Comparison of ENCODE assay signal across 24 cellular contexts in the genomic region with DNA sequence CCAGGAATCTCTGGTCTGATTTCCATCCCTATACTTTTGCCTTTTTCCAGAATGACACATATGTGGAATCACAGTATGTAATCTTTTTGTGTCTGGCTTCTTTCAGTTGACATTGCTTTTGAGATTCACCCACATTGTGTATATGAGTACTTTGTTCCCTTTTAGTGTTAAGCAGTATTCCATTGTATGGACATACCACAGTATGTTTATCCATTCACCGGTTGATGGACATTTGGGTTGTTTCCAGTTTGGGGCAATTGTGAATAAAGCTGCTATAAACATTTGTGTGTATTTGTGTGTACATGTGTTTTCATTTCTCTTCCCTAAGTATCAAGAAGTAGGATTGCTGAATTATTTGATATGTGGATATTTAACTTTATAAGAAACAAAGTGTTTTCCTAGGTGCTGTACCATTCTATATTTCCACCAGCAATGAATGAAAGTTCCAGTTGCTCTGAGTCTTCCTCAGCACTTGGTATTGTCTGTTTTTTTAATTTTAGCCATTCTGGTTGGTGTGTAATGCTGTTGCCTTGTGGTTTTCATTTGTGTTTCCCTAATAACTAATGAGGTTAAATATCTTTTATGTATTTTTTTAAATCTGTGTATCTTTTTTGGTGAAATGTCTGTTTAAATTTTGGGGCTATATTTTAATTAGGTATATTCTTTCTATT.
"Had no signal": no experiment of that assay in that cellular context is flagged by ENCODE, and none has a peak within 500 bp of the region (broad histone marks: within the 10 kb centered on the region; RNA-seq: fewer than 3 reads in every experiment).

No MANE protein-coding gene starts in this region.

- H3K4me1 Mint-ChIP-seq: memory B cell; naive thymus-derived CD4-positive, alpha-beta T cell had no signal

- H3K27me3 ChIP-seq: dorsolateral prefrontal cortex, esophagus muscularis mucosa, foreskin keratinocyte, gastrocnemius medialis, heart right ventricle, left lung had no signal

- ATAC-seq: foreskin keratinocyte; gastrocnemius medialis; heart right ventricle; left cardiac atrium; left lung; left ventricle myocardium superior; naive thymus-derived CD4-positive, alpha-beta T cell had no signal

- H3K27ac ChIP-seq: coronary artery, esophagus muscularis mucosa, foreskin keratinocyte, gastrocnemius medialis, heart right ventricle, left lung had no signal

- H3K4me1 ChIP-seq: gastrocnemius medialis, heart right ventricle, left lung had no signal

- DNase-seq: dermis blood vessel endothelial cell; dorsolateral prefrontal cortex; effector CD4-positive, alpha-beta T cell; effector memory CD4-positive, alpha-beta T cell; foreskin keratinocyte; gastrocnemius medialis; glutamatergic neuron; heart right ventricle; hippocampal formation; left cardiac atrium; left lung; left ventricle myocardium superior; mammary epithelial cell; mesendoderm; midbrain; naive thymus-derived CD4-positive, alpha-beta T cell had no signal

- H3K4me3 Mint-ChIP-seq: memory B cell; naive thymus-derived CD4-positive, alpha-beta T cell had no signal

- H3K36me3 ChIP-seq: esophagus muscularis mucosa, gastrocnemius medialis, heart right ventricle, left lung had no signal

- H3K9me3 ChIP-seq: gastrocnemius medialis had no signal

- H3K27ac Mint-ChIP-seq: memory B cell; naive thymus-derived CD4-positive, alpha-beta T cell had no signal

- FAIRE-seq: colon, endothelial cell of umbilical vein, islet of Langerhans, keratinocyte had no signal

- H3K4me3 ChIP-seq: coronary artery, dorsolateral prefrontal cortex, esophagus muscularis mucosa, gastrocnemius medialis, heart right ventricle, left lung, lung had no signal
